Comparison of ENCODE assay signal across 20 cellular contexts in genomic region chr5:11222169-11222568, GRCh38.
"Had no signal": no experiment of that assay in that cellular context is flagged by ENCODE, and none has a peak within 500 bp of the region (broad histone marks: within the 10 kb centered on the region; RNA-seq: fewer than 3 reads in every experiment).

No MANE protein-coding gene starts in this region.

- H3K27ac Mint-ChIP-seq: naive thymus-derived CD4-positive, alpha-beta T cell; nephron progenitor cell; stimulated activated naive B cell treated with anti-CD40 and anti-IgM and Interleukin-4, amounts not matched to agents 10 μg/mL and 1 μg/mL and 100 μg/mL, for 72 hours; stimulated activated naive CD8-positive, alpha-beta T cell treated with anti-CD3 and anti-CD28 coated beads, Interleukin-15, amount 100 ng/mL, for 72 hours had no signal

- H3K9me3 Mint-ChIP-seq: stimulated activated naive CD8-positive, alpha-beta T cell treated with anti-CD3 and anti-CD28 coated beads, Interleukin-15, amount 100 ng/mL, for 72 hours had no signal

- H3K4me3 ChIP-seq: hepatocyte, left ventricle myocardium inferior, lower lobe of right lung, psoas muscle, spleen, thoracic aorta, transverse colon had no signal

- H3K27ac ChIP-seq: hepatocyte, left ventricle myocardium inferior, lower lobe of right lung, psoas muscle, thoracic aorta, transverse colon had no signal

- DNase-seq: cortex of kidney; foreskin melanocyte; kidney; left cardiac atrium; left ventricle myocardium inferior; lower lobe of right lung; mesenchymal stem cell; naive thymus-derived CD4-positive, alpha-beta T cell; nephron progenitor cell; psoas muscle; spleen; stimulated activated CD4-positive, alpha-beta T cell treated with anti-CD3 and anti-CD28 coated beads, Interleukin-15, amount 100 ng/mL, for 24 hours; stimulated activated CD4-positive, alpha-beta T cell treated with anti-CD3 and anti-CD28 coated beads, Interleukin-1b, Interleukin-23, amount 100 ng/mL, for 48 hours; stimulated activated CD4-positive, alpha-beta T cell treated with anti-CD3 and anti-CD28 coated beads, Interleukin-4, amount 100 ng/mL, for 24 hours; stimulated activated naive B cell treated with anti-CD40 and anti-IgM and Interleukin-4, amounts not matched to agents 10 μg/mL and 1 μg/mL and 100 μg/mL, for 72 hours; stimulated activated naive CD8-positive, alpha-beta T cell treated with anti-CD3 and anti-CD28 coated beads, Interleukin-15, amount 100 ng/mL, for 72 hours; transverse colon had no signal

- H3K36me3 Mint-ChIP-seq: naive thymus-derived CD4-positive, alpha-beta T cell; stimulated activated naive B cell treated with anti-CD40 and anti-IgM and Interleukin-4, amounts not matched to agents 10 μg/mL and 1 μg/mL and 100 μg/mL, for 72 hours had no signal

- H3K4me1 Mint-ChIP-seq: nephron progenitor cell; stimulated activated naive B cell treated with anti-CD40 and anti-IgM and Interleukin-4, amounts not matched to agents 10 μg/mL and 1 μg/mL and 100 μg/mL, for 72 hours; stimulated activated naive CD8-positive, alpha-beta T cell treated with anti-CD3 and anti-CD28 coated beads, Interleukin-15, amount 100 ng/mL, for 72 hours had no signal

- ATAC-seq: left cardiac atrium; lower lobe of right lung; naive thymus-derived CD4-positive, alpha-beta T cell; psoas muscle; sciatic nerve; stimulated activated naive B cell treated with anti-CD40 and anti-IgM and Interleukin-4, amounts not matched to agents 10 μg/mL and 1 μg/mL and 100 μg/mL, for 72 hours; stimulated activated naive CD8-positive, alpha-beta T cell treated with anti-CD3 and anti-CD28 coated beads, Interleukin-15, amount 100 ng/mL, for 72 hours had no signal

- H3K27me3 Mint-ChIP-seq: stimulated activated naive CD8-positive, alpha-beta T cell treated with anti-CD3 and anti-CD28 coated beads, Interleukin-15, amount 100 ng/mL, for 72 hours had no signal

- H3K4me3 Mint-ChIP-seq: naive thymus-derived CD4-positive, alpha-beta T cell; nephron progenitor cell; stimulated activated naive B cell treated with anti-CD40 and anti-IgM and Interleukin-4, amounts not matched to agents 10 μg/mL and 1 μg/mL and 100 μg/mL, for 72 hours; stimulated activated naive CD8-positive, alpha-beta T cell treated with anti-CD3 and anti-CD28 coated beads, Interleukin-15, amount 100 ng/mL, for 72 hours had no signal

- H3K4me1 ChIP-seq: left ventricle myocardium inferior, lower lobe of right lung, psoas muscle, spleen, transverse colon had no signal

- H3K27me3 ChIP-seq: hepatocyte, spleen, transverse colon had no signal

- H3K9me3 ChIP-seq: lower lobe of right lung, psoas muscle, spleen, thoracic aorta, transverse colon had no signal

- H3K36me3 ChIP-seq: left ventricle myocardium inferior, lower lobe of right lung, spleen, thoracic aorta, transverse colon had no signal
